In genomic region chr9:79325501-79325900, GRCh38 we compare ENCODE assay signal across 16 cellular contexts.
"Had no signal": no experiment of that assay in that cellular context is flagged by ENCODE, and none has a peak within 500 bp of the region (broad histone marks: within the 10 kb centered on the region; RNA-seq: fewer than 3 reads in every experiment).

No MANE protein-coding gene starts in this region.

- FAIRE-seq: endometrium, kidney, urothelium cell line had no signal

- H3K36me3 ChIP-seq: heart right ventricle, neural progenitor cell, ovary had no signal

- H3K9me3 ChIP-seq: ovary had no signal

- H3K4me1 ChIP-seq: foreskin keratinocyte, heart right ventricle, neural progenitor cell had no signal

- ATAC-seq: activated naive CD4-positive, alpha-beta T cell treated with anti-CD3 and anti-CD28 coated beads, Interleukin-2, amount 50 U/mL, for 72 hours; foreskin keratinocyte; heart right ventricle; stimulated activated naive CD8-positive, alpha-beta T cell treated with anti-CD3 and anti-CD28 coated beads, Interleukin-15, amount 100 ng/mL, for 72 hours had no signal

- H3K4me3 ChIP-seq: heart right ventricle, neural progenitor cell, ovary had no signal

- DNase-seq: activated B cell treated with CpG ODN at 0.5 μM for 24 hours; activated CD4-positive, alpha-beta T cell treated with anti-CD3 and anti-CD28 coated beads, Interleukin-2, amount 10 ng/mL, durations not matched to agents 7 days and 5 days; activated T-cell treated with anti-CD3 and anti-CD28 coated beads for 4 hours; amygdala; foreskin keratinocyte; heart right ventricle; kidney; ovary; retina; stimulated activated CD4-positive, alpha-beta T cell treated with anti-CD3 and anti-CD28 coated beads, Interleukin-15, amount 100 ng/mL, for 24 hours; stimulated activated CD4-positive, alpha-beta T cell treated with anti-CD3 and anti-CD28 coated beads, Interleukin-4, amount 100 ng/mL, for 4 hours; stimulated activated naive CD8-positive, alpha-beta T cell treated with anti-CD3 and anti-CD28 coated beads, Interleukin-15, amount 100 ng/mL, for 72 hours had no signal

- H3K27me3 ChIP-seq: foreskin keratinocyte, heart right ventricle, neural progenitor cell, ovary had no signal
